1 cellular context compared by ENCODE assay signal in the genomic region with DNA sequence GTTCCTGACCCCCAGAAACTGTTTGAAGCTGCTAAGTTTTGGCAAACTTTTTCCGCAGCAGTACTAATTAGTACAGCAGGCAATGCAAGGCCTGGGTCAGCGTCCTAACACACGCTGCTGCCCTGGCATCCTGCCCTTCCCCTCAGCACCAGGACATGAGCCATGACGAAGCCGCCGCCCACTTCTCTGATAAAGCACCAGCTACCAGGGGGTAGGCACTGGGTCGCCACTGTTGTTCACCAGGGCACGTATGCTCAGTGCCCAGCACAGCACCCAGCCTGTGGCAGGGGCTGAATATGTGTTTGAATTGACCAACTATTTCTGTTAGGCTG.
TF ChIP-seq lines count a peak whose summit lies in the region.

No MANE protein-coding gene starts in this region.

TF ChIP-seq in H1, 55 proteins besides CTCF, POLR2A, EP300 and RAD21 (continued from another document):
- TF ChIP-seq TBP (IDR thresholded peaks at IDR 0.05; ENCODE audit: low read depth, low read length) = no peak
- no peak for TF ChIP-seq KDM4A (IDR thresholded peaks at IDR 0.05; ENCODE audit: low read depth, low read length, severe bottlenecking)
